In genomic region chr7:137998250-137998649, GRCh38 we compare ENCODE assay signal across 12 cellular contexts. TPM values are rescaled to one million over a fixed set of nuclear protein-coding genes. Genes with fewer than 3 reads are reported as not detected.
A peak's percentile ranks its signal among the peaks of the same experiment; 100 is the strongest.
DNase-seq lines count a peak whose midpoint lies in the region; ATAC-seq and TF ChIP-seq lines count a peak whose summit lies in the region.
"Had no signal": no experiment of that assay in that cellular context is flagged by ENCODE, and none has a peak within 500 bp of the region (broad histone marks: within the 10 kb centered on the region; RNA-seq: fewer than 3 reads in every experiment).

No MANE protein-coding gene starts in this region.

- TF ChIP-seq CTCF in left ventricle myocardium inferior (IDR thresholded peaks at IDR 0.05; ENCODE audit: borderline replicate concordance) (no peak), breast epithelium (IDR thresholded peaks at IDR 0.05) (no peak), mesothelial cell of epicardium (IDR thresholded peaks at IDR 0.05; ENCODE audit: unreplicated experiment) (no peak), vagina (IDR thresholded peaks at IDR 0.05) (no peak)

- H3K36me3 ChIP-seq in left ventricle myocardium inferior (no peaks in the 10 kb centered on the region), breast epithelium (no peaks in the 10 kb centered on the region), vagina (no peaks in the 10 kb centered on the region)

- H3K4me1 Mint-ChIP-seq in mesothelial cell of epicardium = peaks cover 46% of the 10 kb centered on the region

- H3K9me3 ChIP-seq in left ventricle myocardium inferior (replicated peaks) (no peaks in the 10 kb centered on the region), breast epithelium (no peaks in the 10 kb centered on the region), vagina (no peaks in the 10 kb centered on the region)

- H3K27me3 ChIP-seq in left ventricle myocardium inferior (ENCODE audit: low read depth) = no peaks in the 10 kb centered on the region
- H3K27me3 ChIP-seq in breast epithelium = no peaks in the 10 kb centered on the region
- H3K27me3 ChIP-seq in vagina = no peaks in the 10 kb centered on the region

- H3K9me3 Mint-ChIP-seq in mesothelial cell of epicardium = no peaks in the 10 kb centered on the region
- H3K9me3 Mint-ChIP-seq: natural killer cell; T-helper 1 cell treated with Interleukin-12 subunit alpha and Interleukin-12 subunit beta and Interleukin-4 antibody, amounts not matched to agents 30 μg/mL and 1 μg/mL, for 36 hours had no signal

- H3K4me3 ChIP-seq in left ventricle myocardium inferior = peak overlapping the region; percentile 13
- H3K4me3 ChIP-seq in breast epithelium = no peak overlapping the region
- H3K4me3 ChIP-seq in vagina = no peak overlapping the region

- intact Hi-C loops in left ventricle myocardium inferior (cut with micrococcal nuclease) = no loop called here
- intact Hi-C loops in left ventricle myocardium superior (cut with micrococcal nuclease) = no loop called here
- intact Hi-C loops in breast epithelium (cut with DNase I; ENCODE audit: low total_unique reads) = no loop called here
- intact Hi-C loops in vagina (cut with DNase I) = no loop called here

- peaks cover 87% of the 10 kb centered on the region for H3K4me1 ChIP-seq in left ventricle myocardium inferior
- peaks cover 3 to 14% of the 10 kb centered on the region in 2 donors for H3K4me1 ChIP-seq in breast epithelium
- H3K4me1 ChIP-seq in vagina = peaks cover 61% of the 10 kb centered on the region

- peaks cover 9% of the 10 kb centered on the region for H3K36me3 Mint-ChIP-seq in mesothelial cell of epicardium
- H3K36me3 Mint-ChIP-seq: natural killer cell had no signal

- TF ChIP-seq POLR2A in breast epithelium (IDR thresholded peaks at IDR 0.05) (no peak), vagina (IDR thresholded peaks at IDR 0.05) (no peak)

- no peak overlapping the region for H3K4me3 Mint-ChIP-seq in mesothelial cell of epicardium
- H3K4me3 Mint-ChIP-seq: natural killer cell; T-helper 1 cell treated with Interleukin-12 subunit alpha and Interleukin-12 subunit beta and Interleukin-4 antibody, amounts not matched to agents 30 μg/mL and 1 μg/mL, for 36 hours had no signal

- H3K27me3 Mint-ChIP-seq in mesothelial cell of epicardium (ENCODE audit: low read depth) = no peaks in the 10 kb centered on the region

- ATAC-seq in left ventricle myocardium superior (no peak), HG03280 (IDR thresholded peaks at IDR 0.05; ENCODE audit: unreplicated experiment) (no peak)
- ATAC-seq: natural killer cell had no signal

- peak overlapping the region; percentile 39 for H3K27ac Mint-ChIP-seq in mesothelial cell of epicardium
- H3K27ac Mint-ChIP-seq: natural killer cell; T-helper 1 cell treated with Interleukin-12 subunit alpha and Interleukin-12 subunit beta and Interleukin-4 antibody, amounts not matched to agents 30 μg/mL and 1 μg/mL, for 36 hours had no signal

- DNase-seq in left ventricle myocardium inferior (no peak), left ventricle myocardium superior (no peak), breast epithelium (ENCODE audit: low spot score in 2 of 2) (no peak), mesothelial cell of epicardium (ENCODE audit: low spot score in 2 of 2, unreplicated experiment in 2 of 2) (no peak), vagina (ENCODE audit: extremely low spot score in 2 of 2) (no peak), Kasumi-1 (lab: John Stamatoyannopoulos, UW) (no peak)
- no peak for DNase-seq in activated CD4-positive, CD25-positive, alpha-beta regulatory T cell treated with anti-CD3 and anti-CD28 coated beads, Interleukin-2, amount 50 U/mL, for 72 hours
- DNase-seq: activated CD4-positive, alpha-beta T cell treated with anti-CD3 and anti-CD28 coated beads, Interleukin-2, amount 50 U/mL, for 1 hour; activated effector memory CD4-positive, alpha-beta T cell treated with Interleukin-2 at 50 U/mL for 16 hours; natural killer cell had no signal

- peak overlapping the region; percentile 12 for H3K27ac ChIP-seq in left ventricle myocardium inferior (replicated peaks)
- peak overlapping the region; percentile 96 for H3K27ac ChIP-seq in breast epithelium
- H3K27ac ChIP-seq in vagina = peak overlapping the region; percentile 5

RNA-seq across cellular contexts. Expression of gene CREB3L2, which starts 3.6 kb away (rescaled TPM):
- total RNA-seq in left ventricle myocardium inferior (28.9 TPM), left ventricle myocardium superior (22.3 TPM), breast epithelium (10 to 100 TPM; 23.0 to 46.5 (median 40.5) TPM), mesothelial cell of epicardium (77.8 to 82.8 TPM (median 80.4 TPM) in 3 replicates), vagina (28.7 TPM)

Comparison
In these comparisons a context has a peak if more than half of its experiments do, and no peak if none do; other contexts are left out.
1. H3K27ac ChIP-seq: peak in every context shown above with its lines; median percentile 96 in breast epithelium; 12 in left ventricle myocardium inferior; 5 in vagina.